9 cellular contexts compared by ENCODE assay signal in genomic region chr1:201016943-201017827, GRCh38.
A peak's percentile ranks its signal among the peaks of the same experiment; 100 is the strongest.
DNase-seq lines count a peak whose midpoint lies in the region; ATAC-seq, FAIRE-seq and TF ChIP-seq lines count a peak whose summit lies in the region.
"Had no signal": no experiment of that assay in that cellular context is flagged by ENCODE, and none has a peak within 500 bp of the region (broad histone marks: within the 10 kb centered on the region; RNA-seq: fewer than 3 reads in every experiment).

No MANE protein-coding gene starts in this region.

- H3K27ac Mint-ChIP-seq in activated naive CD4-positive, alpha-beta T cell treated with anti-CD3 and anti-CD28 coated beads, Interleukin-2, amount 10 ng/mL, durations not matched to agents 7 days and 5 days = peak overlapping the region; percentile 100
- peak overlapping the region; percentile 98 to 100 for H3K27ac Mint-ChIP-seq in stimulated activated naive CD8-positive, alpha-beta T cell treated with anti-CD3 and anti-CD28 coated beads, Interleukin-15, amount 100 ng/mL, for 72 hours

- H3K27me3 ChIP-seq in effector memory CD4-positive, alpha-beta T cell (replicated peaks; ENCODE audit: control insufficient read depth, insufficient read depth, low read length, poor library complexity, severe bottlenecking) = no peaks in the 10 kb centered on the region

- H3K9me3 ChIP-seq in effector memory CD4-positive, alpha-beta T cell (ENCODE audit: control insufficient read depth, low read length) = no peaks in the 10 kb centered on the region

- H3K4me3 Mint-ChIP-seq in activated naive CD4-positive, alpha-beta T cell treated with anti-CD3 and anti-CD28 coated beads, Interleukin-2, amount 10 ng/mL, durations not matched to agents 7 days and 5 days = peak overlapping the region; percentile 38
- peak overlapping the region; percentile 82 to 96 for H3K4me3 Mint-ChIP-seq in stimulated activated naive CD8-positive, alpha-beta T cell treated with anti-CD3 and anti-CD28 coated beads, Interleukin-15, amount 100 ng/mL, for 72 hours

- peaks cover 46% of the 10 kb centered on the region for H3K36me3 Mint-ChIP-seq in activated naive CD4-positive, alpha-beta T cell treated with anti-CD3 and anti-CD28 coated beads, Interleukin-2, amount 10 ng/mL, durations not matched to agents 7 days and 5 days

- H3K27me3 Mint-ChIP-seq in activated naive CD4-positive, alpha-beta T cell treated with anti-CD3 and anti-CD28 coated beads, Interleukin-2, amount 10 ng/mL, durations not matched to agents 7 days and 5 days = no peaks in the 10 kb centered on the region
- no peaks in the 10 kb centered on the region for H3K27me3 Mint-ChIP-seq in stimulated activated naive CD8-positive, alpha-beta T cell treated with anti-CD3 and anti-CD28 coated beads, Interleukin-15, amount 100 ng/mL, for 72 hours

- H3K4me3 ChIP-seq in effector memory CD4-positive, alpha-beta T cell (ENCODE audit: insufficient read depth, low read depth, low read length, poor library complexity, severe bottlenecking) = no peak overlapping the region

- no peaks in the 10 kb centered on the region for H3K9me3 Mint-ChIP-seq in activated naive CD4-positive, alpha-beta T cell treated with anti-CD3 and anti-CD28 coated beads, Interleukin-2, amount 10 ng/mL, durations not matched to agents 7 days and 5 days
- no peaks in the 10 kb centered on the region for H3K9me3 Mint-ChIP-seq in stimulated activated naive CD8-positive, alpha-beta T cell treated with anti-CD3 and anti-CD28 coated beads, Interleukin-15, amount 100 ng/mL, for 72 hours

- TF ChIP-seq POLR2A in H54 (IDR thresholded peaks at IDR 0.05; ENCODE audit: low read depth, low read length) = no peak

- H3K36me3 ChIP-seq in effector memory CD4-positive, alpha-beta T cell (ENCODE audit: control insufficient read depth, insufficient read depth, low read length) = no peaks in the 10 kb centered on the region

- H3K4me1 ChIP-seq in effector memory CD4-positive, alpha-beta T cell (ENCODE audit: control insufficient read depth, insufficient read depth, low read length, poor library complexity, severe bottlenecking) = peaks cover 90% of the 10 kb centered on the region

- H3K27ac ChIP-seq in effector memory CD4-positive, alpha-beta T cell (ENCODE audit: insufficient read depth, low read length, poor library complexity, severe bottlenecking) = peak overlapping the region; percentile 67

- FAIRE-seq in H54 (lab: Jason Lieb, UNC) = no peak

- no peak for DNase-seq in activated naive CD4-positive, alpha-beta T cell treated with anti-CD3 and anti-CD28 coated beads, Interleukin-2, amount 10 ng/mL, durations not matched to agents 7 days and 5 days
- no peak for DNase-seq in activated naive CD4-positive, alpha-beta T cell treated with Interleukin-2 at 50 U/mL for 16 hours
- peak; percentile 47 for DNase-seq in NCI-H1694 (lab: John Stamatoyannopoulos, UW)
- no peak for DNase-seq in effector memory CD4-positive, alpha-beta T cell
- DNase-seq in stimulated activated naive CD8-positive, alpha-beta T cell treated with anti-CD3 and anti-CD28 coated beads, Interleukin-15, amount 100 ng/mL, for 72 hours = no peak
- DNase-seq in GOT3 (lab: John Stamatoyannopoulos, UW) = no peak
- no peak for DNase-seq in H54 (ENCODE audit: insufficient read length, low spot score)
- DNase-seq: Right ventricle myocardium superior had no signal

- H3K4me1 Mint-ChIP-seq in activated naive CD4-positive, alpha-beta T cell treated with anti-CD3 and anti-CD28 coated beads, Interleukin-2, amount 10 ng/mL, durations not matched to agents 7 days and 5 days = peaks cover 96% of the 10 kb centered on the region
- peaks cover 97% of the 10 kb centered on the region for H3K4me1 Mint-ChIP-seq in stimulated activated naive CD8-positive, alpha-beta T cell treated with anti-CD3 and anti-CD28 coated beads, Interleukin-15, amount 100 ng/mL, for 72 hours

- no peak for ATAC-seq in stimulated activated naive CD8-positive, alpha-beta T cell treated with anti-CD3 and anti-CD28 coated beads, Interleukin-15, amount 100 ng/mL, for 72 hours
- ATAC-seq in HG03571 (IDR thresholded peaks at IDR 0.05; ENCODE audit: unreplicated experiment) = no peak

- CTCF ChIA-PET in activated naive CD4-positive, alpha-beta T cell treated with anti-CD3 and anti-CD28 coated beads, Interleukin-2, amount 10 ng/mL, durations not matched to agents 7 days and 5 days (lab: Charles Lee) = interaction anchor here (0.9 to 7.3 kb wide), 6 partner anchors 9 to 46 kb away, joined by 4 to 57 read pairs (median 18); no protein-coding TSS in a partner anchor
